32 cellular contexts compared by ENCODE assay signal in genomic region chr4:5009796-5010195, GRCh38. TPM values are rescaled to one million over a fixed set of nuclear protein-coding genes. Genes with fewer than 3 reads are reported as not detected.
"Had no signal": no experiment of that assay in that cellular context is flagged by ENCODE, and none has a peak within 500 bp of the region (broad histone marks: within the 10 kb centered on the region; RNA-seq: fewer than 3 reads in every experiment).

No MANE protein-coding gene starts in this region.

- H3K4me3 ChIP-seq: ascending aorta, breast epithelium, cardiac muscle cell, colonic mucosa, dorsolateral prefrontal cortex, esophagus muscularis mucosa, gastrocnemius medialis, heart left ventricle had no signal

- DNase-seq: activated B cell treated with CpG ODN at 0.5 μM for 24 hours; activated CD4-positive, alpha-beta T cell treated with anti-CD3 and anti-CD28 coated beads for 48 hours; activated CD4-positive, alpha-beta T cell treated with anti-CD3 and anti-CD28 coated beads, Interleukin-2, amount 50 U/mL, for 1 hour; activated CD4-positive, alpha-beta T cell treated with anti-CD3 and anti-CD28 coated beads, Interleukin-2, amount 50 U/mL, for 48 hours; activated CD8-positive, alpha-beta memory T cell treated with anti-CD3 and anti-CD28 coated beads for 24 hours; activated CD8-positive, alpha-beta T cell treated with anti-CD3 and anti-CD28 coated beads for 36 hours; activated effector memory CD4-positive, alpha-beta T cell treated with Interleukin-2 at 50 U/mL for 16 hours; activated naive CD4-positive, alpha-beta T cell treated with anti-CD3 and anti-CD28 coated beads for 36 hours; activated naive CD8-positive, alpha-beta T cell treated with anti-CD3 and anti-CD28 coated beads for 36 hours; activated naive CD8-positive, alpha-beta T cell treated with anti-CD3 and anti-CD28 coated beads, Interleukin-2, amount 50 U/mL, for 24 hours; activated T-cell treated with anti-CD3 and anti-CD28 coated beads, Interleukin-2, amount 50 U/mL, for 4 hours; central memory CD4-positive, alpha-beta T cell; cerebellar nuclear complex; colonic mucosa; dorsolateral prefrontal cortex; effector memory CD4-positive, alpha-beta T cell; endodermal cell; erythroblast; foreskin keratinocyte; gastrocnemius medialis; glutamatergic neuron; heart left ventricle; T-helper 1 cell; T-helper 17 cell; T1000; WERI-Rb-1 had no signal

- H3K27me3 ChIP-seq: ascending aorta, cardiac muscle cell, colonic mucosa, gastrocnemius medialis had no signal

- ATAC-seq: activated CD4-positive, CD25-positive, alpha-beta regulatory T cell treated with anti-CD3 and anti-CD28 coated beads, Interleukin-2, amount 50 U/mL, for 24 hours; activated CD8-positive, alpha-beta T cell treated with anti-CD3 and anti-CD28 coated beads for 36 hours; activated naive CD8-positive, alpha-beta T cell treated with anti-CD3 and anti-CD28 coated beads, Interleukin-2, amount 50 U/mL, for 24 hours; activated T-cell treated with anti-CD3 and anti-CD28 coated beads, Interleukin-2, amount 50 U/mL, for 4 hours; activated T-helper 17 cell treated with anti-CD3 and anti-CD28 coated beads, Interleukin-2, amount 50 U/mL, for 72 hours; foreskin keratinocyte; gastrocnemius medialis; heart left ventricle; T-helper 17 cell had no signal

- H3K27ac ChIP-seq: ascending aorta, breast epithelium, cardiac muscle cell, colonic mucosa, dorsolateral prefrontal cortex, esophagus muscularis mucosa, foreskin keratinocyte, gastrocnemius medialis, heart left ventricle, WERI-Rb-1 had no signal

- H3K36me3 ChIP-seq: ascending aorta, breast epithelium, cardiac muscle cell, colonic mucosa, esophagus muscularis mucosa, gastrocnemius medialis, heart left ventricle, WERI-Rb-1 had no signal

- H3K4me1 ChIP-seq: ascending aorta, breast epithelium, colonic mucosa, esophagus muscularis mucosa, foreskin keratinocyte, gastrocnemius medialis, heart left ventricle had no signal

- H3K9me3 ChIP-seq: ascending aorta, breast epithelium, colonic mucosa, esophagus muscularis mucosa, gastrocnemius medialis, heart left ventricle had no signal

RNA-seq across cellular contexts. Expression of gene CYTL1, which starts 9.5 kb away (rescaled TPM):
- total RNA-seq: activated B cell treated with CpG ODN at 0.5 μM for 24 hours; activated CD8-positive, alpha-beta T cell treated with anti-CD3 and anti-CD28 coated beads for 36 hours; activated naive CD4-positive, alpha-beta T cell treated with anti-CD3 and anti-CD28 coated beads for 36 hours; activated naive CD8-positive, alpha-beta T cell treated with anti-CD3 and anti-CD28 coated beads for 36 hours; activated T-cell treated with anti-CD3 and anti-CD28 coated beads, Interleukin-2, amount 50 U/mL, for 4 hours; activated T-helper 17 cell treated with anti-CD3 and anti-CD28 coated beads, Interleukin-2, amount 50 U/mL, for 72 hours; gastrocnemius medialis; T-helper 17 cell had no signal
- polyA plus RNA-seq: heart left ventricle had no signal

RNA-seq across cellular contexts. Expression of gene STK32B, which starts 41.5 kb away (rescaled TPM):
- total RNA-seq: activated B cell treated with CpG ODN at 0.5 μM for 24 hours; activated CD8-positive, alpha-beta T cell treated with anti-CD3 and anti-CD28 coated beads for 36 hours; activated naive CD4-positive, alpha-beta T cell treated with anti-CD3 and anti-CD28 coated beads for 36 hours; activated naive CD8-positive, alpha-beta T cell treated with anti-CD3 and anti-CD28 coated beads for 36 hours; activated T-cell treated with anti-CD3 and anti-CD28 coated beads, Interleukin-2, amount 50 U/mL, for 4 hours; activated T-helper 17 cell treated with anti-CD3 and anti-CD28 coated beads, Interleukin-2, amount 50 U/mL, for 72 hours; cardiac muscle cell had no signal
- polyA plus RNA-seq: cardiac muscle cell had no signal
